In the genomic region with DNA sequence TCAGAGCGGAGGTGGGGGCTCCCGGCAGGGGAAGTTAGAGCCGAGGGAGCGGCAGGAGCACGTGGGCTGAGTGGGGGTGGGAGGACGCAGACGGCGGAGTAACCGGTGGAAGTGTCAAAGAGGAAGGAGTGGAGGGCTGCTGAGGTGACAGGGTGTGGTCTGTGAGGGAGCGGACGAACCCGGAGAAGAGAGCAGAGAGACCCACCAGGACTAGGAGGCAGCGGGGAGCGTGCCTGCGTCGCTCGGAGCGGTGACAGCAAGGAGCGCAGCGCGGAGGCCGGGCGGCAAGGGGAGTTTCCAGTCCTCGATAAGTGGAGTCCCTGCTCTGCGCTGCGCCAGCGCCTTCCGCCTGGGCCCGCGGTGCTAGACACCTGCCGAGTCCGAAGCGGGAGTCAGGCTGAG, we compare ENCODE assay signal across 2 cellular contexts.
TF ChIP-seq lines count a peak whose summit lies in the region.

No MANE protein-coding gene starts in this region.

TF ChIP-seq in liver, 16 proteins besides CTCF, POLR2A, EP300 and RAD21 (continued from another document):
- TF ChIP-seq, protein P1, sequence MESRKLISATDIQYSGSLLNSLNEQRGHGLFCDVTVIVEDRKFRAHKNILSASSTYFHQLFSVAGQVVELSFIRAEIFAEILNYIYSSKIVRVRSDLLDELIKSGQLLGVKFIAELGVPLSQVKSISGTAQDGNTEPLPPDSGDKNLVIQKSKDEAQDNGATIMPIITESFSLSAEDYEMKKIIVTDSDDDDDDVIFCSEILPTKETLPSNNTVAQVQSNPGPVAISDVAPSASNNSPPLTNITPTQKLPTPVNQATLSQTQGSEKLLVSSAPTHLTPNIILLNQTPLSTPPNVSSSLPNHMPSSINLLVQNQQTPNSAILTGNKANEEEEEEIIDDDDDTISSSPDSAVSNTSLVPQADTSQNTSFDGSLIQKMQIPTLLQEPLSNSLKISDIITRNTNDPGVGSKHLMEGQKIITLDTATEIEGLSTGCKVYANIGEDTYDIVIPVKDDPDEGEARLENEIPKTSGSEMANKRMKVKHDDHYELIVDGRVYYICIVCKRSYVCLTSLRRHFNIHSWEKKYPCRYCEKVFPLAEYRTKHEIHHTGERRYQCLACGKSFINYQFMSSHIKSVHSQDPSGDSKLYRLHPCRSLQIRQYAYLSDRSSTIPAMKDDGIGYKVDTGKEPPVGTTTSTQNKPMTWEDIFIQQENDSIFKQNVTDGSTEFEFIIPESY (IDR thresholded peaks at IDR 0.05): no peak
- TF ChIP-seq, protein P2, sequence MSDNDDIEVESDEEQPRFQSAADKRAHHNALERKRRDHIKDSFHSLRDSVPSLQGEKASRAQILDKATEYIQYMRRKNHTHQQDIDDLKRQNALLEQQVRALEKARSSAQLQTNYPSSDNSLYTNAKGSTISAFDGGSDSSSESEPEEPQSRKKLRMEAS (IDR thresholded peaks at IDR 0.05): no peak
- TF ChIP-seq HNF4A (conservative IDR thresholded peaks at IDR 0.05) (no peak), NR2F2 (IDR thresholded peaks at IDR 0.05) (no peak), SP1 (IDR thresholded peaks at IDR 0.05) (no peak), RXRA (IDR thresholded peaks at IDR 0.05) (no peak), GABPA (IDR thresholded peaks at IDR 0.05 in 1 of 2, conservative IDR thresholded peaks at IDR 0.05 in 1 of 2) (no peak), FOXA1 (IDR thresholded peaks at IDR 0.05) (no peak), EGR1 (IDR thresholded peaks at IDR 0.05; ENCODE audit: low read depth in 2 of 2) (no peak), JUND (IDR thresholded peaks at IDR 0.05) (no peak)
- TF ChIP-seq, protein P3, sequence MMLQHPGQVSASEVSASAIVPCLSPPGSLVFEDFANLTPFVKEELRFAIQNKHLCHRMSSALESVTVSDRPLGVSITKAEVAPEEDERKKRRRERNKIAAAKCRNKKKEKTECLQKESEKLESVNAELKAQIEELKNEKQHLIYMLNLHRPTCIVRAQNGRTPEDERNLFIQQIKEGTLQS (IDR thresholded peaks at IDR 0.05): no peak
- TF ChIP-seq, protein P4, sequence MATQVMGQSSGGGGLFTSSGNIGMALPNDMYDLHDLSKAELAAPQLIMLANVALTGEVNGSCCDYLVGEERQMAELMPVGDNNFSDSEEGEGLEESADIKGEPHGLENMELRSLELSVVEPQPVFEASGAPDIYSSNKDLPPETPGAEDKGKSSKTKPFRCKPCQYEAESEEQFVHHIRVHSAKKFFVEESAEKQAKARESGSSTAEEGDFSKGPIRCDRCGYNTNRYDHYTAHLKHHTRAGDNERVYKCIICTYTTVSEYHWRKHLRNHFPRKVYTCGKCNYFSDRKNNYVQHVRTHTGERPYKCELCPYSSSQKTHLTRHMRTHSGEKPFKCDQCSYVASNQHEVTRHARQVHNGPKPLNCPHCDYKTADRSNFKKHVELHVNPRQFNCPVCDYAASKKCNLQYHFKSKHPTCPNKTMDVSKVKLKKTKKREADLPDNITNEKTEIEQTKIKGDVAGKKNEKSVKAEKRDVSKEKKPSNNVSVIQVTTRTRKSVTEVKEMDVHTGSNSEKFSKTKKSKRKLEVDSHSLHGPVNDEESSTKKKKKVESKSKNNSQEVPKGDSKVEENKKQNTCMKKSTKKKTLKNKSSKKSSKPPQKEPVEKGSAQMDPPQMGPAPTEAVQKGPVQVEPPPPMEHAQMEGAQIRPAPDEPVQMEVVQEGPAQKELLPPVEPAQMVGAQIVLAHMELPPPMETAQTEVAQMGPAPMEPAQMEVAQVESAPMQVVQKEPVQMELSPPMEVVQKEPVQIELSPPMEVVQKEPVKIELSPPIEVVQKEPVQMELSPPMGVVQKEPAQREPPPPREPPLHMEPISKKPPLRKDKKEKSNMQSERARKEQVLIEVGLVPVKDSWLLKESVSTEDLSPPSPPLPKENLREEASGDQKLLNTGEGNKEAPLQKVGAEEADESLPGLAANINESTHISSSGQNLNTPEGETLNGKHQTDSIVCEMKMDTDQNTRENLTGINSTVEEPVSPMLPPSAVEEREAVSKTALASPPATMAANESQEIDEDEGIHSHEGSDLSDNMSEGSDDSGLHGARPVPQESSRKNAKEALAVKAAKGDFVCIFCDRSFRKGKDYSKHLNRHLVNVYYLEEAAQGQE (IDR thresholded peaks at IDR 0.05): no peak

TF ChIP-seq in HepG2, 621 proteins besides CTCF, POLR2A, EP300 and RAD21 (continued from another document):
- TF ChIP-seq, protein P5, sequence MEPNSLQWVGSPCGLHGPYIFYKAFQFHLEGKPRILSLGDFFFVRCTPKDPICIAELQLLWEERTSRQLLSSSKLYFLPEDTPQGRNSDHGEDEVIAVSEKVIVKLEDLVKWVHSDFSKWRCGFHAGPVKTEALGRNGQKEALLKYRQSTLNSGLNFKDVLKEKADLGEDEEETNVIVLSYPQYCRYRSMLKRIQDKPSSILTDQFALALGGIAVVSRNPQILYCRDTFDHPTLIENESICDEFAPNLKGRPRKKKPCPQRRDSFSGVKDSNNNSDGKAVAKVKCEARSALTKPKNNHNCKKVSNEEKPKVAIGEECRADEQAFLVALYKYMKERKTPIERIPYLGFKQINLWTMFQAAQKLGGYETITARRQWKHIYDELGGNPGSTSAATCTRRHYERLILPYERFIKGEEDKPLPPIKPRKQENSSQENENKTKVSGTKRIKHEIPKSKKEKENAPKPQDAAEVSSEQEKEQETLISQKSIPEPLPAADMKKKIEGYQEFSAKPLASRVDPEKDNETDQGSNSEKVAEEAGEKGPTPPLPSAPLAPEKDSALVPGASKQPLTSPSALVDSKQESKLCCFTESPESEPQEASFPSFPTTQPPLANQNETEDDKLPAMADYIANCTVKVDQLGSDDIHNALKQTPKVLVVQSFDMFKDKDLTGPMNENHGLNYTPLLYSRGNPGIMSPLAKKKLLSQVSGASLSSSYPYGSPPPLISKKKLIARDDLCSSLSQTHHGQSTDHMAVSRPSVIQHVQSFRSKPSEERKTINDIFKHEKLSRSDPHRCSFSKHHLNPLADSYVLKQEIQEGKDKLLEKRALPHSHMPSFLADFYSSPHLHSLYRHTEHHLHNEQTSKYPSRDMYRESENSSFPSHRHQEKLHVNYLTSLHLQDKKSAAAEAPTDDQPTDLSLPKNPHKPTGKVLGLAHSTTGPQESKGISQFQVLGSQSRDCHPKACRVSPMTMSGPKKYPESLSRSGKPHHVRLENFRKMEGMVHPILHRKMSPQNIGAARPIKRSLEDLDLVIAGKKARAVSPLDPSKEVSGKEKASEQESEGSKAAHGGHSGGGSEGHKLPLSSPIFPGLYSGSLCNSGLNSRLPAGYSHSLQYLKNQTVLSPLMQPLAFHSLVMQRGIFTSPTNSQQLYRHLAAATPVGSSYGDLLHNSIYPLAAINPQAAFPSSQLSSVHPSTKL (CRISPR knock-in tag; IDR thresholded peaks at IDR 0.05): no peak
- TF ChIP-seq, protein P6, sequence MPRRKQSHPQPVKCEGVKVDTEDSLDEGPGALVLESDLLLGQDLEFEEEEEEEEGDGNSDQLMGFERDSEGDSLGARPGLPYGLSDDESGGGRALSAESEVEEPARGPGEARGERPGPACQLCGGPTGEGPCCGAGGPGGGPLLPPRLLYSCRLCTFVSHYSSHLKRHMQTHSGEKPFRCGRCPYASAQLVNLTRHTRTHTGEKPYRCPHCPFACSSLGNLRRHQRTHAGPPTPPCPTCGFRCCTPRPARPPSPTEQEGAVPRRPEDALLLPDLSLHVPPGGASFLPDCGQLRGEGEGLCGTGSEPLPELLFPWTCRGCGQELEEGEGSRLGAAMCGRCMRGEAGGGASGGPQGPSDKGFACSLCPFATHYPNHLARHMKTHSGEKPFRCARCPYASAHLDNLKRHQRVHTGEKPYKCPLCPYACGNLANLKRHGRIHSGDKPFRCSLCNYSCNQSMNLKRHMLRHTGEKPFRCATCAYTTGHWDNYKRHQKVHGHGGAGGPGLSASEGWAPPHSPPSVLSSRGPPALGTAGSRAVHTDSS (CRISPR knock-in tag; conservative IDR thresholded peaks at IDR 0.05): no peak
- TF ChIP-seq MAZ (IDR thresholded peaks at IDR 0.05; ENCODE audit: borderline replicate concordance, low read depth, low read length) (no peak), MAZ (CRISPR knock-in tag; IDR thresholded peaks at IDR 0.05; ENCODE audit: low read depth) (no peak), FOXA1 (IDR thresholded peaks at IDR 0.05) (no peak), FOXA1 (CRISPR knock-in tag; IDR thresholded peaks at IDR 0.05) (no peak), REL (CRISPR knock-in tag; conservative IDR thresholded peaks at IDR 0.05) (no peak), CHD2 (IDR thresholded peaks at IDR 0.05; ENCODE audit: low read depth, low read length) (no peak), TAF1 (CRISPR knock-in tag; IDR thresholded peaks at IDR 0.05) (no peak), ZBTB42 (CRISPR knock-in tag; IDR thresholded peaks at IDR 0.05) (no peak), RNF2 (conservative IDR thresholded peaks at IDR 0.05; ENCODE audit: low read depth) (no peak), KLF11 (CRISPR knock-in tag; IDR thresholded peaks at IDR 0.05) (no peak)
- TF ChIP-seq, protein P7, sequence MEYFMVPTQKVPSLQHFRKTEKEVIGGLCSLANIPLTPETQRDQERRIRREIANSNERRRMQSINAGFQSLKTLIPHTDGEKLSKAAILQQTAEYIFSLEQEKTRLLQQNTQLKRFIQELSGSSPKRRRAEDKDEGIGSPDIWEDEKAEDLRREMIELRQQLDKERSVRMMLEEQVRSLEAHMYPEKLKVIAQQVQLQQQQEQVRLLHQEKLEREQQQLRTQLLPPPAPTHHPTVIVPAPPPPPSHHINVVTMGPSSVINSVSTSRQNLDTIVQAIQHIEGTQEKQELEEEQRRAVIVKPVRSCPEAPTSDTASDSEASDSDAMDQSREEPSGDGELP (IDR thresholded peaks at IDR 0.05; ENCODE audit: borderline replicate concordance, low read depth): no peak
